37 cellular contexts compared by ENCODE assay signal in the genomic region with DNA sequence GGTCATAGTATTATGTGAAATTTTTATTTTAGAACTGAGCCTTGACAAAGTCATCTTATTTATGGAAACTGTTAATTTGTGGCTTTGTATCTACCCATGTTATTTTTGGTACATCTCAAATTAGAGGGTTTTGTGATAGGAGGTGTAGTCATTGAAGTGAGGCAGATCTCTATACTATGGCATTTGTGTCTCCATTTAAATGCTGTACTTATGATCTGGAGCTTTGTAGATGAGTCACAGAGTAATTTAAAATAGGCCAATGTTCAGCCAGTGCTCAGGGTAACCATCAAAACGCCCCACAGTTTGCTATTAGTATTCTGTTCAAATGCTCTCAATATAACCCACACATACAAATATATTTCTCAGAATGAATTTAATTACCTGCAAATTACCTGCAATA.
"Had no signal": no experiment of that assay in that cellular context is flagged by ENCODE, and none has a peak within 500 bp of the region (broad histone marks: within the 10 kb centered on the region; RNA-seq: fewer than 3 reads in every experiment).

No MANE protein-coding gene starts in this region.

- H3K4me1 ChIP-seq: Peyer's patch, SJSA1 had no signal

- DNase-seq: activated CD4-positive, alpha-beta T cell treated with anti-CD3 and anti-CD28 coated beads for 1 hour; activated CD4-positive, alpha-beta T cell treated with anti-CD3 and anti-CD28 coated beads for 48 hours; activated CD4-positive, CD25-positive, alpha-beta regulatory T cell; activated CD8-positive, alpha-beta T cell treated with anti-CD3 and anti-CD28 coated beads, Interleukin-2, amount 10 ng/mL, durations not matched to agents 7 days and 5 days; activated gamma-delta T cell treated with Interleukin-2 at 50 U/mL for 16 hours; activated naive CD4-positive, alpha-beta T cell treated with anti-CD3 and anti-CD28 coated beads, Interleukin-2, amount 10 ng/mL, durations not matched to agents 7 days and 5 days; activated naive CD8-positive, alpha-beta T cell treated with anti-CD3 and anti-CD28 coated beads, Interleukin-2, amount 50 U/mL, for 24 hours; activated T-cell treated with anti-CD3 and anti-CD28 coated beads, Interleukin-2, amount 50 U/mL, for 24 hours; anterior cingulate cortex; cerebellar nuclear complex; Kasumi-1; KG1; MM.1S; MV-4-11; NCI-H1092 treated with DMSO at 0.1 percent for 48 hours; NCI-H1417; NCI-H146; NCI-H187; NCI-H2081; NCI-H2171 treated with DMSO at 0.1 percent for 48 hours; NCI-H345; NCI-H748 treated with DMSO at 0.1 percent for 48 hours; NK-92 treated with Interleukin-12 subunit alpha and Interleukin-12 subunit beta, amount 100 ng/mL, for 24 hours; PC-3; Peyer's patch; RPMI8226; SHP77 treated with DMSO at 0.1 percent for 48 hours; SK-N-SH; T-cell; T-helper 17 cell; T-helper 9 cell had no signal

- H3K27me3 Mint-ChIP-seq: activated naive CD4-positive, alpha-beta T cell treated with anti-CD3 and anti-CD28 coated beads, Interleukin-2, amount 10 ng/mL, durations not matched to agents 7 days and 5 days; activated naive CD8-positive, alpha-beta T cell; brain had no signal

- H3K27ac ChIP-seq: Peyer's patch, SJSA1, WERI-Rb-1 had no signal

- H3K27ac Mint-ChIP-seq: activated CD8-positive, alpha-beta T cell treated with anti-CD3 and anti-CD28 coated beads, Interleukin-2, amount 10 ng/mL, durations not matched to agents 7 days and 5 days; activated naive CD4-positive, alpha-beta T cell treated with anti-CD3 and anti-CD28 coated beads, Interleukin-2, amount 10 ng/mL, durations not matched to agents 7 days and 5 days; activated naive CD8-positive, alpha-beta T cell; activated naive CD8-positive, alpha-beta T cell treated with anti-CD3 and anti-CD28 coated beads, Interleukin-2, amount 50 U/mL, for 24 hours; activated T-cell treated with anti-CD3 and anti-CD28 coated beads, Interleukin-2, amount 50 U/mL, for 24 hours; activated T-helper 1 cell treated with anti-CD3 and anti-CD28 coated beads, Interleukin-12 subunit alpha, Interleukin-12 subunit beta, Interleukin-2, Interleukin-4 antibody, amounts not matched to agents 30 ng/mL and 10 ng/mL and 1 ng/mL, durations not matched to agents 14 hours and 24 hours and 36 hours; T-cell; T-helper 17 cell had no signal

- H3K4me3 ChIP-seq: Peyer's patch, SJSA1 had no signal

- H3K9ac ChIP-seq: SK-N-SH had no signal

- ATAC-seq: activated CD8-positive, alpha-beta T cell treated with anti-CD3 and anti-CD28 coated beads, Interleukin-2, amount 10 ng/mL, durations not matched to agents 7 days and 5 days; activated naive CD8-positive, alpha-beta T cell treated with anti-CD3 and anti-CD28 coated beads, Interleukin-2, amount 50 U/mL, for 24 hours; PC-3; T-cell; T-helper 17 cell had no signal

- H3K4me2 ChIP-seq: SK-N-SH had no signal

- H3K4me1 Mint-ChIP-seq: activated naive CD4-positive, alpha-beta T cell treated with anti-CD3 and anti-CD28 coated beads, Interleukin-2, amount 10 ng/mL, durations not matched to agents 7 days and 5 days; activated naive CD8-positive, alpha-beta T cell treated with anti-CD3 and anti-CD28 coated beads, Interleukin-2, amount 50 U/mL, for 24 hours; T-cell; T-helper 17 cell had no signal

- H3K36me3 ChIP-seq: Peyer's patch, SJSA1, WERI-Rb-1 had no signal

- H3K4me3 Mint-ChIP-seq: activated CD8-positive, alpha-beta T cell treated with anti-CD3 and anti-CD28 coated beads, Interleukin-2, amount 10 ng/mL, durations not matched to agents 7 days and 5 days; activated naive CD4-positive, alpha-beta T cell treated with anti-CD3 and anti-CD28 coated beads, Interleukin-2, amount 10 ng/mL, durations not matched to agents 7 days and 5 days; activated naive CD8-positive, alpha-beta T cell; activated naive CD8-positive, alpha-beta T cell treated with anti-CD3 and anti-CD28 coated beads, Interleukin-2, amount 50 U/mL, for 24 hours; activated T-cell treated with anti-CD3 and anti-CD28 coated beads, Interleukin-2, amount 50 U/mL, for 24 hours; activated T-helper 1 cell treated with anti-CD3 and anti-CD28 coated beads, Interleukin-12 subunit alpha, Interleukin-12 subunit beta, Interleukin-2, Interleukin-4 antibody, amounts not matched to agents 30 ng/mL and 10 ng/mL and 1 ng/mL, durations not matched to agents 14 hours and 24 hours and 36 hours; brain; T-cell; T-helper 17 cell had no signal

- FAIRE-seq: bronchial epithelial cell had no signal

- H3K36me3 Mint-ChIP-seq: activated naive CD4-positive, alpha-beta T cell treated with anti-CD3 and anti-CD28 coated beads, Interleukin-2, amount 10 ng/mL, durations not matched to agents 7 days and 5 days; activated naive CD8-positive, alpha-beta T cell; T-cell had no signal

- H3K27me3 ChIP-seq: Peyer's patch, SJSA1 had no signal

- H3K9me3 Mint-ChIP-seq: activated naive CD4-positive, alpha-beta T cell treated with anti-CD3 and anti-CD28 coated beads, Interleukin-2, amount 10 ng/mL, durations not matched to agents 7 days and 5 days; activated naive CD8-positive, alpha-beta T cell treated with anti-CD3 and anti-CD28 coated beads, Interleukin-2, amount 50 U/mL, for 24 hours; activated T-cell treated with anti-CD3 and anti-CD28 coated beads, Interleukin-2, amount 50 U/mL, for 24 hours; activated T-helper 1 cell treated with anti-CD3 and anti-CD28 coated beads, Interleukin-12 subunit alpha, Interleukin-12 subunit beta, Interleukin-2, Interleukin-4 antibody, amounts not matched to agents 30 ng/mL and 10 ng/mL and 1 ng/mL, durations not matched to agents 14 hours and 24 hours and 36 hours; brain; T-cell had no signal

- H3K9me3 ChIP-seq: Peyer's patch, SJSA1, SK-N-SH had no signal
